Comparison of ENCODE assay signal across 35 cellular contexts in genomic region chr3:72320096-72320910, GRCh38.
"Had no signal": no experiment of that assay in that cellular context is flagged by ENCODE, and none has a peak within 500 bp of the region (broad histone marks: within the 10 kb centered on the region; RNA-seq: fewer than 3 reads in every experiment).

No MANE protein-coding gene starts in this region.

- H3K36me3 ChIP-seq: brain microvascular endothelial cell, SJCRH30, WERI-Rb-1 had no signal

- H3K27me3 ChIP-seq: brain microvascular endothelial cell, SJCRH30 had no signal

- H3K4me3 ChIP-seq: PC-9, SJCRH30, SK-N-MC had no signal

- H2AFZ ChIP-seq: PC-9 had no signal

- H3K9me3 ChIP-seq: SJCRH30 had no signal

- FAIRE-seq: RCC 7860 had no signal

- H3K27ac ChIP-seq: brain microvascular endothelial cell, PC-9, RWPE1, SJCRH30, SK-N-MC, WERI-Rb-1 had no signal

- H3K4me2 ChIP-seq: PC-9 had no signal

- ATAC-seq: activated CD8-positive, alpha-beta memory T cell treated with anti-CD3 and anti-CD28 coated beads, Interleukin-2, amount 10 ng/mL, durations not matched to agents 7 days and 5 days; activated T-cell treated with anti-CD3 and anti-CD28 coated beads, Interleukin-2, amount 50 U/mL, for 72 hours; activated T-helper 17 cell treated with anti-CD3 and anti-CD28 coated beads, Interleukin-2, amount 50 U/mL, for 72 hours had no signal

- DNase-seq: activated CD4-positive, alpha-beta memory T cell treated with anti-CD3 and anti-CD28 coated beads, Interleukin-2, amount 10 ng/mL, durations not matched to agents 7 days and 5 days; activated CD4-positive, alpha-beta T cell treated with anti-CD3 and anti-CD28 coated beads for 1 hour; activated CD4-positive, alpha-beta T cell treated with anti-CD3 and anti-CD28 coated beads for 48 hours; activated CD4-positive, CD25-positive, alpha-beta regulatory T cell; activated CD8-positive, alpha-beta memory T cell treated with anti-CD3 and anti-CD28 coated beads for 24 hours; activated CD8-positive, alpha-beta memory T cell treated with anti-CD3 and anti-CD28 coated beads, Interleukin-2, amount 10 ng/mL, durations not matched to agents 7 days and 5 days; activated effector memory CD4-positive, alpha-beta T cell treated with anti-CD3 and anti-CD28 coated beads, Interleukin-2, amount 50 U/mL, for 16 hours; activated naive CD4-positive, alpha-beta T cell; activated naive CD4-positive, alpha-beta T cell treated with anti-CD3 and anti-CD28 coated beads, Interleukin-2, amount 50 U/mL, for 16 hours; activated naive CD8-positive, alpha-beta T cell treated with anti-CD3 and anti-CD28 coated beads for 36 hours; activated T-cell treated with anti-CD3 and anti-CD28 coated beads, Interleukin-2, amount 50 U/mL, for 1 hour; activated T-cell treated with anti-CD3 and anti-CD28 coated beads, Interleukin-2, amount 50 U/mL, for 72 hours; amniotic stem cell; aorta; brain microvascular endothelial cell; NCI-H1092 treated with DMSO at 0.1 percent for 48 hours; NCI-H1417; NCI-H146; NCI-H187; NCI-H2029 treated with DMSO at 0.1 percent for 48 hours; NCI-H2107; NCI-H2171; NCI-H510A; NCI-H526; NCI-H748 treated with DMSO at 0.1 percent for 48 hours; NK-92 treated with Interleukin-12 subunit alpha and Interleukin-12 subunit beta, amount 100 ng/mL, for 24 hours; PC-9; SHP77; SJCRH30; T1000; WERI-Rb-1 had no signal
